13 cellular contexts compared by ENCODE assay signal in genomic region chr7:77765906-77766800, GRCh38. TPM values are rescaled to one million over a fixed set of nuclear protein-coding genes. Genes with fewer than 3 reads are reported as not detected.
DNase-seq lines count a peak whose midpoint lies in the region; ATAC-seq and TF ChIP-seq lines count a peak whose summit lies in the region.
"Had no signal": no experiment of that assay in that cellular context is flagged by ENCODE, and none has a peak within 500 bp of the region (broad histone marks: within the 10 kb centered on the region; RNA-seq: fewer than 3 reads in every experiment).

No MANE protein-coding gene starts in this region.

- TF ChIP-seq POLR2A in body of pancreas (IDR thresholded peaks at IDR 0.05): no peak

- ATAC-seq in body of pancreas (peak; percentile 40), left lobe of liver (peak; percentile 93)
- ATAC-seq: esophagus mucosa had no signal

- intact Hi-C loops in body of pancreas (cut with DNase I): no loop called here

- DNase-seq in activated naive CD4-positive, alpha-beta T cell treated with anti-CD3 and anti-CD28 coated beads, Interleukin-2, amount 10 ng/mL, durations not matched to agents 7 days and 5 days: no peak
- no peak for DNase-seq in body of pancreas
- no peak for DNase-seq in left lobe of liver (ENCODE audit: low spot score)
- no peak for DNase-seq in stimulated activated CD4-positive, alpha-beta T cell treated with anti-CD3 and anti-CD28 coated beads, Interleukin-2, amount 100 ng/mL, for 48 hours
- no peak for DNase-seq in caudate nucleus (lab: John Stamatoyannopoulos, UW)
- DNase-seq in activated CD4-positive, alpha-beta T cell treated with anti-CD3 and anti-CD28 coated beads, Interleukin-2, amount 50 U/mL, for 4 hours: no peak
- DNase-seq in GDM1 (lab: John Stamatoyannopoulos, UW): no peak
- DNase-seq: activated CD8-positive, alpha-beta memory T cell treated with anti-CD3 and anti-CD28 coated beads, Interleukin-2, amount 50 U/mL, for 48 hours; NCI-H2029 had no signal

- no peaks in the 10 kb centered on the region for H3K9me3 ChIP-seq in body of pancreas

- H3K4me1 ChIP-seq in body of pancreas: peaks cover 34% of the 10 kb centered on the region

- CTCF ChIA-PET in activated naive CD4-positive, alpha-beta T cell treated with anti-CD3 and anti-CD28 coated beads, Interleukin-2, amount 10 ng/mL, durations not matched to agents 7 days and 5 days (lab: Charles Lee): interaction anchor here (0.6 to 1.3 kb wide), 3 partner anchors 17 to 166 kb away, joined by 3 to 5 read pairs (median 3); no protein-coding TSS in a partner anchor

- peaks cover 5% of the 10 kb centered on the region for H3K36me3 Mint-ChIP-seq in activated naive CD4-positive, alpha-beta T cell treated with anti-CD3 and anti-CD28 coated beads, Interleukin-2, amount 50 U/mL, for 24 hours
- peaks cover 22% of the 10 kb centered on the region for H3K36me3 Mint-ChIP-seq in activated naive CD4-positive, alpha-beta T cell treated with anti-CD3 and anti-CD28 coated beads, Interleukin-2, amount 10 ng/mL, durations not matched to agents 7 days and 5 days

- H3K27me3 ChIP-seq in body of pancreas: no peaks in the 10 kb centered on the region

- H3K36me3 ChIP-seq in body of pancreas (replicated peaks in 1 of 2; ENCODE audit: insufficient read depth in 1 of 2, low read depth in 2 of 2): no peaks in the 10 kb centered on the region

- H3K4me3 Mint-ChIP-seq in activated naive CD4-positive, alpha-beta T cell treated with anti-CD3 and anti-CD28 coated beads, Interleukin-2, amount 50 U/mL, for 24 hours: no peak overlapping the region
- no peak overlapping the region for H3K4me3 Mint-ChIP-seq in activated naive CD4-positive, alpha-beta T cell treated with anti-CD3 and anti-CD28 coated beads, Interleukin-2, amount 10 ng/mL, durations not matched to agents 7 days and 5 days
- H3K4me3 Mint-ChIP-seq: IgD-negative memory B cell had no signal

- H3K27ac Mint-ChIP-seq in activated naive CD4-positive, alpha-beta T cell treated with anti-CD3 and anti-CD28 coated beads, Interleukin-2, amount 50 U/mL, for 24 hours: peak overlapping the region; percentile 86
- H3K27ac Mint-ChIP-seq in activated naive CD4-positive, alpha-beta T cell treated with anti-CD3 and anti-CD28 coated beads, Interleukin-2, amount 10 ng/mL, durations not matched to agents 7 days and 5 days: no peak overlapping the region

- no peak overlapping the region for H3K4me3 ChIP-seq in body of pancreas

- H3K27me3 Mint-ChIP-seq in activated naive CD4-positive, alpha-beta T cell treated with anti-CD3 and anti-CD28 coated beads, Interleukin-2, amount 50 U/mL, for 24 hours: no peaks in the 10 kb centered on the region
- no peaks in the 10 kb centered on the region for H3K27me3 Mint-ChIP-seq in activated naive CD4-positive, alpha-beta T cell treated with anti-CD3 and anti-CD28 coated beads, Interleukin-2, amount 10 ng/mL, durations not matched to agents 7 days and 5 days
- H3K27me3 Mint-ChIP-seq: IgD-negative memory B cell had no signal

- WGBS in body of pancreas, 2 donors: 80 to 90% methylated on average over 4 of the region's 4 CpGs

- H3K27ac ChIP-seq in body of pancreas (peak overlapping the region in 2 of 4 donors; percentile 9 to 46), caudate nucleus (ENCODE audit: low read depth, low read length) (no peak overlapping the region)
- H3K27ac ChIP-seq: parathyroid adenoma had no signal

- no peaks in the 10 kb centered on the region for H3K9me3 Mint-ChIP-seq in activated naive CD4-positive, alpha-beta T cell treated with anti-CD3 and anti-CD28 coated beads, Interleukin-2, amount 50 U/mL, for 24 hours
- no peaks in the 10 kb centered on the region for H3K9me3 Mint-ChIP-seq in activated naive CD4-positive, alpha-beta T cell treated with anti-CD3 and anti-CD28 coated beads, Interleukin-2, amount 10 ng/mL, durations not matched to agents 7 days and 5 days
- H3K9me3 Mint-ChIP-seq: IgD-negative memory B cell had no signal

- TF ChIP-seq CTCF in body of pancreas (IDR thresholded peaks at IDR 0.05): no peak

- peaks cover 27% of the 10 kb centered on the region for H3K4me1 Mint-ChIP-seq in activated naive CD4-positive, alpha-beta T cell treated with anti-CD3 and anti-CD28 coated beads, Interleukin-2, amount 50 U/mL, for 24 hours
- H3K4me1 Mint-ChIP-seq in activated naive CD4-positive, alpha-beta T cell treated with anti-CD3 and anti-CD28 coated beads, Interleukin-2, amount 10 ng/mL, durations not matched to agents 7 days and 5 days: peaks cover 2% of the 10 kb centered on the region

RNA-seq across cellular contexts. Expression of gene TMEM60, which starts 32.1 kb away (rescaled TPM):
- total RNA-seq in body of pancreas (1 to 10 TPM in 1 of 2 donors, not detected in 1; 9.6 TPM), left lobe of liver (5.3 TPM)

RNA-seq across cellular contexts. Expression of gene PHTF2, which starts 32.4 kb away (rescaled TPM):
- total RNA-seq in body of pancreas (1 to 10 TPM; 7.9 to 9.6 TPM), left lobe of liver (3.3 TPM)
